ENCODE assay signal across 14 cellular contexts in the genomic region with DNA sequence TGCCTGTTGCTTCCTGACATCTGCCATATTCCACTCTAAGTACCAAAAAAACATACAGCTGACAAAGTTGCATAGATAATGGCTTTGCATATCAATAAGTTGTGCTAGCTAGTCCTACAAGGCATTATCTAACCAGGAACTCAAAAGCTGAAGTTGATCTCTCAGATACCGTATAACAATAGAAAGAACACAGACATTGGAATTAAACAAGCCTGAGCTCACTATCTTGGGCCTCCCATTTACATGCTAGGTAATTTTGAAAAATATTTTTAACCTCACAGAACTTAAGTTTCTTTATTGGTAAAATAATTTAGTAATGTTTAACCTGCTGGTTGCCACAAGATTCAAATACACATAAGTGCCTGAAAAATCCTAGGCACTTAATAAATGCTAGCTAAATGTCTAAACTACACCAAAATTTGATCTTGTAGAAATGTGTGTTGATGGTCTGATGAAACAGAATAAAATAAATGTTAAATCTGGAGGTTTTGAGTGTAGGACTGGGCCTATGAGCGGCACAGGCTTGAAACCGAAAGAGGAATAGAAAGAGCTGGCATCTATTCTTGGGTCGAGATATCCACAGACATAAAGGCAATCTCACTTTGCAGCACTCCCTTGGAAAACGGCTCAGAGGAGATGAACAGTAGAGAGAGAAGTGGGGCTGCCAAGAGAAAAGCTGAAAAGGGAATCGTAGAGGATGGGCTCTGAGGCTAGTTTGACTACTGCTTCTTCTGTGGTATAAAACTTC. TPM values are rescaled to one million over a fixed set of nuclear protein-coding genes. Genes with fewer than 3 reads are reported as not detected.
A peak's percentile ranks its signal among the peaks of the same experiment; 100 is the strongest.
DNase-seq lines count a peak whose midpoint lies in the region; ATAC-seq and TF ChIP-seq lines count a peak whose summit lies in the region.
"Had no signal": no experiment of that assay in that cellular context is flagged by ENCODE, and none has a peak within 500 bp of the region (broad histone marks: within the 10 kb centered on the region; RNA-seq: fewer than 3 reads in every experiment).

No MANE protein-coding gene starts in this region.

- intact Hi-C loops in activated T-helper 2 cell treated with anti-CD3 and anti-CD28 coated beads, Interferon-gamma antibody, Interleukin-2, Interleukin-4, amounts not matched to agents 10 μg/mL and 5 μg/mL and 100 μg/mL, durations not matched to agents 14 hours and 24 hours and 36 hours (cut with micrococcal nuclease), result no loop called here
- intact Hi-C loops in testis (cut with DNase I; ENCODE audit: low total_unique reads), result no loop called here

- DNase-seq in GM10248 (ENCODE audit: extremely low spot score), result peak; percentile 8
- peak; percentile 91 for DNase-seq in NCI-H82 (lab: John Stamatoyannopoulos, UW)
- DNase-seq in NCI-H1092 treated with DMSO at 0.1 percent for 48 hours (lab: John Stamatoyannopoulos, UW), result no peak
- no peak for DNase-seq in activated T-helper 2 cell treated with anti-CD3 and anti-CD28 coated beads, Interferon-gamma antibody, Interleukin-2, Interleukin-4, amounts not matched to agents 10 μg/mL and 5 μg/mL and 100 μg/mL, durations not matched to agents 14 hours and 24 hours and 36 hours (ENCODE audit: low spot score)
- no peak for DNase-seq in NCI-H187 (lab: John Stamatoyannopoulos, UW)
- no peak for DNase-seq in testis
- DNase-seq: activated T-cell treated with anti-CD3 and anti-CD28 coated beads, Interleukin-2, amount 50 U/mL, for 48 hours; GF-D8; kidney; psoas muscle; T-helper 9 cell had no signal

- WGBS in testis, 2 donors, result 80 to 82% methylated on average over 6 of the region's 6 CpGs

- no peaks in the 10 kb centered on the region for H3K9me3 ChIP-seq in testis
- H3K9me3 ChIP-seq: psoas muscle had no signal

- no peak overlapping the region for H3K27ac ChIP-seq in testis
- H3K27ac ChIP-seq: cardiac muscle cell, psoas muscle had no signal

- POLR2A ChIA-PET in GM10248 (lab: Yijun Ruan, JAX), result no interaction called here

- no peak overlapping the region for H3K27ac Mint-ChIP-seq in activated T-helper 2 cell treated with anti-CD3 and anti-CD28 coated beads, Interferon-gamma antibody, Interleukin-2, Interleukin-4, amounts not matched to agents 10 μg/mL and 5 μg/mL and 100 μg/mL, durations not matched to agents 14 hours and 24 hours and 36 hours

- H3K27me3 Mint-ChIP-seq in activated T-helper 2 cell treated with anti-CD3 and anti-CD28 coated beads, Interferon-gamma antibody, Interleukin-2, Interleukin-4, amounts not matched to agents 10 μg/mL and 5 μg/mL and 100 μg/mL, durations not matched to agents 14 hours and 24 hours and 36 hours (ENCODE audit: low read depth), result no peaks in the 10 kb centered on the region

- no peaks in the 10 kb centered on the region for H3K4me1 Mint-ChIP-seq in activated T-helper 2 cell treated with anti-CD3 and anti-CD28 coated beads, Interferon-gamma antibody, Interleukin-2, Interleukin-4, amounts not matched to agents 10 μg/mL and 5 μg/mL and 100 μg/mL, durations not matched to agents 14 hours and 24 hours and 36 hours (ENCODE audit: low read depth)

- CTCF ChIA-PET in GM10248 (lab: Yijun Ruan, JAX), result interaction anchor here (1.0 kb wide), 1 partner anchor 21 kb away, joined by 3 read pairs; no protein-coding TSS in a partner anchor

- H3K27me3 ChIP-seq in testis, result no peaks in the 10 kb centered on the region
- H3K27me3 ChIP-seq: cardiac muscle cell had no signal

- no peaks in the 10 kb centered on the region for H3K36me3 Mint-ChIP-seq in activated T-helper 2 cell treated with anti-CD3 and anti-CD28 coated beads, Interferon-gamma antibody, Interleukin-2, Interleukin-4, amounts not matched to agents 10 μg/mL and 5 μg/mL and 100 μg/mL, durations not matched to agents 14 hours and 24 hours and 36 hours (ENCODE audit: low read depth)

- TF ChIP-seq POLR2A in testis (IDR thresholded peaks at IDR 0.05), result no peak

- H3K4me3 ChIP-seq in testis, result no peak overlapping the region
- H3K4me3 ChIP-seq: cardiac muscle cell, psoas muscle had no signal

- no peaks in the 10 kb centered on the region for H3K9me3 Mint-ChIP-seq in activated T-helper 2 cell treated with anti-CD3 and anti-CD28 coated beads, Interferon-gamma antibody, Interleukin-2, Interleukin-4, amounts not matched to agents 10 μg/mL and 5 μg/mL and 100 μg/mL, durations not matched to agents 14 hours and 24 hours and 36 hours

- H3K36me3 ChIP-seq in testis (ENCODE audit: low read depth, missing control alignments), result no peaks in the 10 kb centered on the region
- H3K36me3 ChIP-seq: cardiac muscle cell had no signal

- peak; percentile 85 for ATAC-seq in GM19397 (IDR thresholded peaks at IDR 0.05; ENCODE audit: unreplicated experiment)
- ATAC-seq in HG02884 (IDR thresholded peaks at IDR 0.05; ENCODE audit: unreplicated experiment), result peak; percentile 75
- ATAC-seq: psoas muscle had no signal

- no peaks in the 10 kb centered on the region for H3K4me1 ChIP-seq in testis
- H3K4me1 ChIP-seq: psoas muscle had no signal

- no peak overlapping the region for H3K4me3 Mint-ChIP-seq in activated T-helper 2 cell treated with anti-CD3 and anti-CD28 coated beads, Interferon-gamma antibody, Interleukin-2, Interleukin-4, amounts not matched to agents 10 μg/mL and 5 μg/mL and 100 μg/mL, durations not matched to agents 14 hours and 24 hours and 36 hours (ENCODE audit: low read depth)

- TF ChIP-seq CTCF in GM10248 (IDR thresholded peaks at IDR 0.05; ENCODE audit: control extremely low read depth, extremely low read depth, low read depth, missing control alignments) (no peak), testis (IDR thresholded peaks at IDR 0.05) (no peak)

RNA-seq across cellular contexts. Expression of a gene that starts 30.0 kb away (rescaled TPM):
- total RNA-seq in activated T-helper 2 cell treated with anti-CD3 and anti-CD28 coated beads, Interferon-gamma antibody, Interleukin-2, Interleukin-4, amounts not matched to agents 10 μg/mL and 5 μg/mL and 100 μg/mL, durations not matched to agents 14 hours and 24 hours and 36 hours, result 48.6 and 50.0 TPM in 2 replicates
- 10 to 100 TPM; 79.6 to 79.9 TPM for total RNA-seq in testis
- 18.6 TPM for polyA plus RNA-seq in testis (ENCODE audit: insufficient read depth, low read depth, low replicate concordance)

Comparison
In these comparisons a context has a peak if more than half of its experiments do, and no peak if none do; other contexts are left out.
1. DNase-seq: peak in GM10248 (single experiment) and NCI-H82 (single experiment); none in NCI-H1092 treated with DMSO at 0.1 percent for 48 hours (single experiment), activated T-helper 2 cell treated with anti-CD3 and anti-CD28 coated beads, Interferon-gamma antibody, Interleukin-2, Interleukin-4, amounts not matched to agents 10 μg/mL and 5 μg/mL and 100 μg/mL, durations not matched to agents 14 hours and 24 hours and 36 hours (single experiment), NCI-H187 (0 of 2) and testis (single experiment).